Comparison of ENCODE assay signal across 8 cellular contexts in genomic region chr2:9558948-9559381, GRCh38. TPM values are rescaled to one million over a fixed set of nuclear protein-coding genes. Genes with fewer than 3 reads are reported as not detected.
A peak's percentile ranks its signal among the peaks of the same experiment; 100 is the strongest.
DNase-seq lines count a peak whose midpoint lies in the region; ATAC-seq and TF ChIP-seq lines count a peak whose summit lies in the region.

No MANE protein-coding gene starts in this region.

- POLR2A ChIA-PET in AG04450 (lab: Yijun Ruan, JAX), result interaction anchor here (0.6 to 1.2 kb wide), 2 partner anchors 43 to 72 kb away, joined by 4 to 7 read pairs; partner anchors contain the start of gene YWHAQ
- POLR2A ChIA-PET in HCT116 (lab: Charles Lee), result interaction anchor here (1.0 kb wide), 1 partner anchor 72 kb away, joined by 3 read pairs; the partner anchor contains the start of gene YWHAQ

- CTCF ChIA-PET in AG04450 (lab: Charles Lee), result no interaction called here
- CTCF ChIA-PET in HCT116 (lab: Charles Lee), result no interaction called here

- H3K27me3 ChIP-seq in AG04450 (ENCODE audit: control insufficient read depth, insufficient read depth, low read length) (no peaks in the 10 kb centered on the region), HCT116 (ENCODE audit: insufficient read depth, low read length) (no peaks in the 10 kb centered on the region), brain microvascular endothelial cell (replicated peaks) (no peaks in the 10 kb centered on the region), Karpas-422 (ENCODE audit: low read length) (no peaks in the 10 kb centered on the region)

- DNase-seq in AG04450 (ENCODE audit: low read depth, low spot score), result peak; percentile 84
- DNase-seq in HCT116 (ENCODE audit: low read depth, low spot score), result no peak
- peak; percentile 68 for DNase-seq in brain microvascular endothelial cell
- peak; percentile 33 for DNase-seq in mesenteric fat pad (ENCODE audit: low spot score)
- DNase-seq in Karpas-422, result no peak
- DNase-seq in OCI-M2 (lab: John Stamatoyannopoulos, UW; ENCODE audit: unreplicated experiment), result no peak
- no peak for DNase-seq in DMS53 (lab: John Stamatoyannopoulos, UW)

- H3K79me2 ChIP-seq in HCT116 (ENCODE audit: insufficient read depth, low read length), result peaks cover 28% of the 10 kb centered on the region
- peaks cover 38% of the 10 kb centered on the region for H3K79me2 ChIP-seq in Karpas-422 (ENCODE audit: low read length)

- intact Hi-C loops in HCT116 (cut with micrococcal nuclease), result loop anchor here (2.0 to 10.0 kb wide), 4 partner anchors 72 to 486 kb away; partner anchors contain the start of genes KLF11 and YWHAQ

- BruUV-seq in HCT116 (replicated peaks; lab: Mats Ljungman, UMichigan), result no TSS peak

- H3K4me1 ChIP-seq in HCT116 (ENCODE audit: control insufficient read depth in 1 of 2, insufficient read depth in 2 of 2, low read length in 2 of 2) (peaks cover 20 to 43% of the 10 kb centered on the region in 2 experiments), Karpas-422 (ENCODE audit: low read length) (peaks cover 16% of the 10 kb centered on the region)

- TF ChIP-seq RAD21 in HCT116 (IDR thresholded peaks at IDR 0.05; ENCODE audit: low read depth), result no peak

- H4K20me1 ChIP-seq in HCT116 (ENCODE audit: insufficient read depth) (no peaks in the 10 kb centered on the region; the same call in 1 of the 2 replicates), Karpas-422 (ENCODE audit: insufficient read depth, low read depth, low read length) (peaks cover 5% of the 10 kb centered on the region; the same call in 1 of the 2 replicates)

- no peaks in the 10 kb centered on the region for H3K36me3 ChIP-seq in HCT116 (ENCODE audit: control insufficient read depth in 1 of 2, insufficient read depth in 2 of 2, low read length in 2 of 2)
- H3K36me3 ChIP-seq in brain microvascular endothelial cell (replicated peaks), result no peaks in the 10 kb centered on the region
- H3K36me3 ChIP-seq in Karpas-422 (ENCODE audit: insufficient read depth, low read length), result no peaks in the 10 kb centered on the region

- H3K4me3 ChIP-seq in AG04450 (ENCODE audit: low read depth, low read length), result no peak overlapping the region
- no peak overlapping the region for H3K4me3 ChIP-seq in HCT116 (replicated peaks in 1 of 2; ENCODE audit: low read depth in 1 of 2, low read length in 2 of 2)
- no peak overlapping the region for H3K4me3 ChIP-seq in brain microvascular endothelial cell (ENCODE audit: low read depth, low read length)
- H3K4me3 ChIP-seq in Karpas-422 (ENCODE audit: low read length), result no peak overlapping the region

- H3K4me2 ChIP-seq in HCT116 (ENCODE audit: low read length), result peak overlapping the region; percentile 34
- no peak overlapping the region for H3K4me2 ChIP-seq in Karpas-422 (ENCODE audit: low read depth, low read length, poor library complexity, severe bottlenecking)

- no peaks in the 10 kb centered on the region for H3K9me2 ChIP-seq in HCT116 (ENCODE audit: insufficient read depth)
- no peaks in the 10 kb centered on the region for H3K9me2 ChIP-seq in Karpas-422 (replicated peaks; ENCODE audit: insufficient read depth, low read length)

- no peak for ATAC-seq in HCT116
- ATAC-seq in GM18520 (IDR thresholded peaks at IDR 0.05; ENCODE audit: unreplicated experiment), result no peak

- in situ Hi-C loops in brain microvascular endothelial cell (cut with HindIII; ENCODE audit: low pct_ligation_motif_present, low sequenced_read_pairs), result no loop called here

- H3K9ac ChIP-seq in HCT116 (ENCODE audit: low read length), result no peak overlapping the region
- H3K9ac ChIP-seq in Karpas-422 (ENCODE audit: low read length), result no peak overlapping the region

- TF ChIP-seq CTCF in AG04450 (IDR thresholded peaks at IDR 0.05; ENCODE audit: low read depth, low read length) (no peak), HCT116 (IDR thresholded peaks at IDR 0.05 in 2 of 3, conservative IDR thresholded peaks at IDR 0.05 in 1 of 3; ENCODE audit: borderline replicate concordance in 1 of 3, insufficient read depth in 1 of 3, low read depth in 2 of 3, low read length in 2 of 3) (no peak), brain microvascular endothelial cell (IDR thresholded peaks at IDR 0.05; ENCODE audit: low read depth, low read length, missing control alignments) (no peak)

- RAD21 ChIA-PET in HCT116 (lab: Charles Lee; ENCODE audit: low non-redundant PET in 1 of 2, low total read pairs in 2 of 2, uncharacterized antibody in 2 of 2, unreplicated experiment in 2 of 2), result no interaction called here

- no peak for TF ChIP-seq POLR2A in HCT116 (IDR thresholded peaks at IDR 0.05; ENCODE audit: borderline replicate concordance, extremely low read depth, insufficient read depth, insufficient read length)

- H2AFZ ChIP-seq in HCT116 (ENCODE audit: low read depth, low read length, poor library complexity, severe bottlenecking) (no peak overlapping the region), Karpas-422 (ENCODE audit: low read length) (no peak overlapping the region)

- H3K27ac ChIP-seq in AG04450 (ENCODE audit: low read depth, low read length) (peak overlapping the region; percentile 67), HCT116 (ENCODE audit: low read depth, low read length) (no peak overlapping the region), brain microvascular endothelial cell (peak overlapping the region; percentile 18), Karpas-422 (ENCODE audit: low read length) (no peak overlapping the region)

- no peaks in the 10 kb centered on the region; the same call in 1 of the 2 replicates for H3K9me3 ChIP-seq in AG04450 (ENCODE audit: control insufficient read depth, insufficient read depth, low read length)
- no peaks in the 10 kb centered on the region for H3K9me3 ChIP-seq in HCT116 (ENCODE audit: control insufficient read depth in 1 of 2, insufficient read depth in 1 of 2, low read depth in 1 of 2, low read length in 2 of 2)
- H3K9me3 ChIP-seq in Karpas-422 (ENCODE audit: low read length), result no peaks in the 10 kb centered on the region

TF ChIP-seq in HCT116, 20 proteins besides CTCF, POLR2A, EP300 and RAD21:
- TF ChIP-seq EZH2 (IDR thresholded peaks at IDR 0.05), result no peak
- TF ChIP-seq EZH2phosphoT487 (IDR thresholded peaks at IDR 0.05; ENCODE audit: borderline replicate concordance), result no peak
- 0 out of 2 replicates have a peak, but pooled peaks have one; percentile 11 for TF ChIP-seq JUND (IDR thresholded peaks at IDR 0.05)
- TF ChIP-seq ELF1 (IDR thresholded peaks at IDR 0.05; ENCODE audit: borderline replicate concordance, low read depth), result no peak
- TF ChIP-seq SRF (IDR thresholded peaks at IDR 0.05; ENCODE audit: low read depth), result no peak
- no peak for TF ChIP-seq FOSL1 (IDR thresholded peaks at IDR 0.05; ENCODE audit: low read depth)

RNA-seq across cellular contexts. Expression of gene ADAM17, which starts 3.3 kb away (rescaled TPM):
- 12.6 and 14.0 TPM in 2 replicates for polyA plus RNA-seq in AG04450 (2011; rRNA removed)
- polyA minus RNA-seq in AG04450 (2011; rRNA and poly(A)+ RNA removed), result 15.4 and 22.2 TPM in 2 replicates
- total RNA-seq in HCT116 (2021; ENCODE audit: unreplicated experiment), result 39.2 TPM
- polyA plus RNA-seq in HCT116 (2012), result 27.1 and 37.8 TPM in 2 replicates
- total RNA-seq in mesenteric fat pad, result 51.7 TPM
- 36.6 and 39.8 TPM in 2 replicates for total RNA-seq in Karpas-422 (2014; rRNA removed; shearing (Covaris generic); ENCODE audit: low replicate concordance)

Comparison
In these comparisons a context has a peak if more than half of its experiments do, and no peak if none do; other contexts are left out.
1. DNase-seq: peak in AG04450 (single experiment), brain microvascular endothelial cell (single experiment) and mesenteric fat pad (single experiment); none in HCT116 (single experiment), Karpas-422 (single experiment), OCI-M2 (single experiment) and DMS53 (single experiment).
2. H3K27ac ChIP-seq: peak in AG04450 (single experiment) and brain microvascular endothelial cell (single experiment); none in HCT116 (single experiment) and Karpas-422 (single experiment).